ENCODE assay signal across 20 cellular contexts in genomic region chr10:590721-591120, GRCh38.
DNase-seq lines count a peak whose midpoint lies in the region; ATAC-seq and TF ChIP-seq lines count a peak whose summit lies in the region.
"Had no signal": no experiment of that assay in that cellular context is flagged by ENCODE, and none has a peak within 500 bp of the region (broad histone marks: within the 10 kb centered on the region; RNA-seq: fewer than 3 reads in every experiment).

No MANE protein-coding gene starts in this region.

- no peaks in the 10 kb centered on the region for H3K79me2 ChIP-seq in MM.1S (ENCODE audit: low read length)

- DNase-seq in MM.1S (peak; percentile 82), left lobe of liver (ENCODE audit: low spot score) (peak; percentile 40), posterior vena cava (ENCODE audit: low spot score) (peak; percentile 63), EL (no peak), omental fat pad (ENCODE audit: low spot score) (no peak)
- no peak for DNase-seq in stimulated activated CD4-positive, alpha-beta T cell treated with anti-CD3 and anti-CD28 coated beads, Interleukin-2, amount 100 ng/mL, for 24 hours
- DNase-seq: 8988T; C1 segment of cervical spinal cord; CD4-positive, CD25-positive, alpha-beta regulatory T cell; CD8-positive, alpha-beta memory T cell; COR-L47; DMS 273 treated with DMSO at 0.1 percent for 48 hours; DMS53; DND-41; GOT3; H7; HFFc6 had no signal

- TF ChIP-seq CTCF in MM.1S (IDR thresholded peaks at IDR 0.05; ENCODE audit: low read length), result peak; percentile 10; the same call in 1 of the 2 replicates
- TF ChIP-seq CTCF in omental fat pad (IDR thresholded peaks at IDR 0.05), result no peak

- H3K27ac ChIP-seq in BLaER1 (no peak overlapping the region), MM.1S (ENCODE audit: low read length) (peak overlapping the region; percentile 96; the same call in 1 of the 2 replicates)

- H3K4me1 ChIP-seq in BLaER1 (peaks cover 64% of the 10 kb centered on the region), MM.1S (ENCODE audit: low read length) (peaks cover 33% of the 10 kb centered on the region)

- ATAC-seq in left lobe of liver (no peak), GM18505 (IDR thresholded peaks at IDR 0.05; ENCODE audit: unreplicated experiment) (no peak), omental fat pad (ENCODE audit: low FRiP score) (no peak)
- ATAC-seq: HCT116 had no signal

- peaks cover 99% of the 10 kb centered on the region for H4K20me1 ChIP-seq in BLaER1
- H4K20me1 ChIP-seq in MM.1S (ENCODE audit: insufficient read depth, low read length), result no peaks in the 10 kb centered on the region

- TF ChIP-seq POLR2A in GM18505 (IDR thresholded peaks at IDR 0.05; ENCODE audit: borderline replicate concordance, extremely low read depth, insufficient read depth, insufficient read length), result no peak

- peak overlapping the region; percentile 89 for H3K4me2 ChIP-seq in BLaER1
- peak overlapping the region; percentile 18; the same call in 1 of the 2 replicates for H3K4me2 ChIP-seq in MM.1S (ENCODE audit: low read depth, low read length)

- H3K27me3 ChIP-seq in BLaER1 (no peaks in the 10 kb centered on the region), MM.1S (replicated peaks; ENCODE audit: insufficient read depth, low read length) (no peaks in the 10 kb centered on the region)

- H3K36me3 ChIP-seq in BLaER1 (no peaks in the 10 kb centered on the region), MM.1S (replicated peaks; ENCODE audit: insufficient read depth, low read length) (no peaks in the 10 kb centered on the region)

- H3K9me3 ChIP-seq in BLaER1 (no peaks in the 10 kb centered on the region), MM.1S (replicated peaks; ENCODE audit: insufficient read depth, low read length) (no peaks in the 10 kb centered on the region)

- peaks cover 24% of the 10 kb centered on the region for H3F3A ChIP-seq in MM.1S (ENCODE audit: insufficient read depth, low read length)

- H3K9ac ChIP-seq in BLaER1 (no peak overlapping the region), MM.1S (ENCODE audit: low read length) (no peak overlapping the region)

- H2AFZ ChIP-seq in MM.1S (ENCODE audit: low read length), result no peak overlapping the region

- intact Hi-C loops in posterior vena cava (cut with DNase I), result no loop called here

- H3K9me2 ChIP-seq in MM.1S (replicated peaks; ENCODE audit: insufficient read depth, low read length), result no peaks in the 10 kb centered on the region

- H3K4me3 ChIP-seq in BLaER1, result no peak overlapping the region
- H3K4me3 ChIP-seq in MM.1S (ENCODE audit: low read length), result no peak overlapping the region

Comparison
In these comparisons a context has a peak if more than half of its experiments do, and no peak if none do; other contexts are left out.
1. DNase-seq: peak in MM.1S (single experiment), left lobe of liver (single experiment) and posterior vena cava (single experiment); none in EL (single experiment), stimulated activated CD4-positive, alpha-beta T cell treated with anti-CD3 and anti-CD28 coated beads, Interleukin-2, amount 100 ng/mL, for 24 hours (0 of 2) and omental fat pad (single experiment).